In the genomic region with DNA sequence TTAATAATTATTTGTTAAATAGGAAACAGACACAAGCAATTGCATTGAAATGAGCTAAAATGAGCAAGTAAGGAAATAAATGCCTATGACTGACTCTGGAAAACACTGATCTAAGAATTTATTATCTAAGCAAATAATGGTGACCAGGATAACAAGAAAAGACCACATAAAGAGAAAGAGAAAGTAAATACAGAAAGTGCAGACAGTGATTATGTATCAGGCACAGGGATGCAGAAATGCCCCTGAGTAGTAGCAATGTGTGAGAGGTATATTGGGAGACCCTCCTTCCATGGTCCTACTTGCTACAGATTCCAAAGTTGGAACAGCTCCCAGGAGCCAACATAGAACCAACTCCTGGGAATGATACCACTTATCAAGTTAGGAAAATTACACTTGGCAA, we compare ENCODE assay signal across 23 cellular contexts. TPM values are rescaled to one million over a fixed set of nuclear protein-coding genes. Genes with fewer than 3 reads are reported as not detected.
DNase-seq lines count a peak whose midpoint lies in the region; ATAC-seq and TF ChIP-seq lines count a peak whose summit lies in the region.
"Had no signal": no experiment of that assay in that cellular context is flagged by ENCODE, and none has a peak within 500 bp of the region (broad histone marks: within the 10 kb centered on the region; RNA-seq: fewer than 3 reads in every experiment).

No MANE protein-coding gene starts in this region.

- H3K4me1 Mint-ChIP-seq in CD14-positive monocyte (peaks cover 20% of the 10 kb centered on the region), activated B cell treated with CpG ODN at 0.5 μM for 24 hours (peaks cover 47% of the 10 kb centered on the region)
- peaks cover 0 to 3% of the 10 kb centered on the region in 2 donors for H3K4me1 Mint-ChIP-seq in effector memory CD8-positive, alpha-beta T cell (ENCODE audit: low read depth in 2 of 2)

- ATAC-seq in IMR-90 (ENCODE audit: low read depth): peak; percentile 44; the same call in 1 of the 2 replicates
- ATAC-seq in activated B cell treated with CpG ODN at 0.5 μM for 24 hours (ENCODE audit: low read depth): no peak
- no peak for ATAC-seq in effector memory CD8-positive, alpha-beta T cell (replicated peaks)
- ATAC-seq in HG03442 (IDR thresholded peaks at IDR 0.05; ENCODE audit: unreplicated experiment): no peak
- ATAC-seq in GM18502 (IDR thresholded peaks at IDR 0.05; ENCODE audit: poor library complexity, unreplicated experiment): no peak

- H3K79me1 ChIP-seq in IMR-90 (ENCODE audit: low read depth in 1 of 2, low read length in 2 of 2): no peaks in the 10 kb centered on the region

- H2BK5ac ChIP-seq in IMR-90 (ENCODE audit: low read depth, low read length, poor library complexity, severe bottlenecking): no peak overlapping the region

- in situ Hi-C loops in IMR-90 (cut with MboI; ENCODE audit: low sequenced_read_pairs): no loop called here

- TF ChIP-seq CTCF in CD14-positive monocyte (IDR thresholded peaks at IDR 0.05) (no peak), IMR-90 (conservative IDR thresholded peaks at IDR 0.05; ENCODE audit: low read depth, low read length) (no peak), activated B cell treated with CpG ODN at 0.5 μM for 24 hours (IDR thresholded peaks at IDR 0.05) (no peak), neutrophil (IDR thresholded peaks at IDR 0.05) (no peak)

- DNase-seq in CD14-positive monocyte (ENCODE audit: low spot score) (no peak), IMR-90 (no peak), activated B cell treated with CpG ODN at 0.5 μM for 24 hours (no peak), occipital lobe (lab: John Stamatoyannopoulos, UW) (no peak)
- DNase-seq in effector memory CD8-positive, alpha-beta T cell: no peak
- DNase-seq: Calu3, DND-41, HCEC 1CT, Karpas-422, NCI-H1092 treated with DMSO at 0.1 percent for 48 hours, NCI-H1436, NCI-H187, NCI-H2081 treated with DMSO at 0.1 percent for 48 hours, NCI-H2171 treated with DMSO at 0.1 percent for 48 hours, NCI-H345, NCI-H510A treated with DMSO at 0.1 percent for 48 hours, Peyer's patch, SHP77 treated with DMSO at 0.1 percent for 48 hours had no signal

- dilution Hi-C loops in IMR-90 (cut with HindIII; ENCODE audit: low sequenced_read_pairs, unreplicated experiment): no loop called here

- H3K4me3 ChIP-seq in IMR-90 (ENCODE audit: insufficient read depth, low read depth, low read length): no peak overlapping the region
- H3K4me3 ChIP-seq in neutrophil (ENCODE audit: low read depth in 1 of 2, low read length in 1 of 2): no peak overlapping the region
- H3K4me3 ChIP-seq: Peyer's patch had no signal

- H2BK20ac ChIP-seq in IMR-90 (ENCODE audit: low read depth, low read length): no peak overlapping the region

- no peak overlapping the region for H3K4ac ChIP-seq in IMR-90 (ENCODE audit: low read depth, low read length)

- no peak overlapping the region for H3K9ac ChIP-seq in IMR-90 (ENCODE audit: low read depth, low read length)

- no peak overlapping the region for H2BK120ac ChIP-seq in IMR-90 (ENCODE audit: low read depth, low read length)

- H2AK9ac ChIP-seq in IMR-90 (replicated peaks; ENCODE audit: low read depth, low read length, poor library complexity): no peak overlapping the region

- H3K4me1 ChIP-seq in IMR-90 (ENCODE audit: control insufficient read depth, insufficient read depth, low read length): no peaks in the 10 kb centered on the region; the same call in 1 of the 2 replicates
- peaks cover 5 to 7% of the 10 kb centered on the region in 2 experiments for H3K4me1 ChIP-seq in neutrophil (ENCODE audit: control insufficient read depth in 1 of 2, insufficient read depth in 1 of 2, low read depth in 1 of 2, low read length in 1 of 2)
- H3K4me1 ChIP-seq: Peyer's patch had no signal

- no peak overlapping the region for H3K23ac ChIP-seq in IMR-90 (ENCODE audit: low read depth, low read length)

- no peak overlapping the region for H3K56ac ChIP-seq in IMR-90 (ENCODE audit: extremely low read depth, insufficient read depth, low read length)

- H3K18ac ChIP-seq in IMR-90 (ENCODE audit: low read depth, low read length): no peak overlapping the region

- intact Hi-C loops in CD14-positive monocyte (cut with micrococcal nuclease) (no loop called here), IMR-90 (cut with micrococcal nuclease) (no loop called here), activated B cell treated with CpG ODN at 0.5 μM for 24 hours (cut with micrococcal nuclease) (no loop called here)

- no peaks in the 10 kb centered on the region for H3K36me3 ChIP-seq in IMR-90 (ENCODE audit: control insufficient read depth, insufficient read depth, low read length)
- H3K36me3 ChIP-seq in neutrophil: no peaks in the 10 kb centered on the region
- H3K36me3 ChIP-seq: Peyer's patch had no signal

- H3K9me3 ChIP-seq in IMR-90 (ENCODE audit: control insufficient read depth, insufficient read depth, low read length): no peaks in the 10 kb centered on the region
- H3K9me3 ChIP-seq in neutrophil: no peaks in the 10 kb centered on the region
- H3K9me3 ChIP-seq: Peyer's patch had no signal

- no peaks in the 10 kb centered on the region for H4K20me1 ChIP-seq in IMR-90 (ENCODE audit: insufficient read depth, low read length)

- H3K27ac Mint-ChIP-seq in CD14-positive monocyte: peak overlapping the region in 4 of 7 donors; percentile 28 to 85 (median 41)
- H3K27ac Mint-ChIP-seq in activated B cell treated with CpG ODN at 0.5 μM for 24 hours: peak overlapping the region; percentile 46
- H3K27ac Mint-ChIP-seq in effector memory CD8-positive, alpha-beta T cell: no peak overlapping the region

- peak overlapping the region; percentile 80 for H3K4me2 ChIP-seq in IMR-90 (ENCODE audit: low read depth, low read length)

- peaks cover 4% of the 10 kb centered on the region; the same call in 1 of the 2 replicates for H3K9me1 ChIP-seq in IMR-90 (ENCODE audit: insufficient read depth, low read length)

- H3K27me3 ChIP-seq in IMR-90 (ENCODE audit: control insufficient read depth, insufficient read depth, low read length) (no peaks in the 10 kb centered on the region), neutrophil (no peaks in the 10 kb centered on the region)
- H3K27me3 ChIP-seq: Peyer's patch had no signal

- H4K91ac ChIP-seq in IMR-90 (ENCODE audit: insufficient read depth, low read depth, low read length): no peak overlapping the region

- no peak for TF ChIP-seq POLR2A in IMR-90 (IDR thresholded peaks at IDR 0.05; ENCODE audit: low read depth, low read length)

- POLR2A ChIA-PET in IMR-90 (lab: Charles Lee; ENCODE audit: unreplicated experiment) (no interaction called here), activated B cell treated with CpG ODN at 0.5 μM for 24 hours (lab: Charles Lee) (interaction anchor here (0.6 to 1.5 kb wide), 5 partner anchors 15 to 590 kb away, joined by 3 to 12 read pairs (median 5); no protein-coding TSS in a partner anchor)

- H2BK15ac ChIP-seq in IMR-90 (ENCODE audit: low read depth, low read length): no peak overlapping the region

- H2AK5ac ChIP-seq in IMR-90 (ENCODE audit: low read depth, low read length): no peak overlapping the region

- no peak overlapping the region for H2AFZ ChIP-seq in IMR-90 (replicated peaks; ENCODE audit: low read length, poor library complexity)

- H4K8ac ChIP-seq in IMR-90 (ENCODE audit: low read depth in 2 of 2, low read length in 2 of 2): no peak overlapping the region

- CTCF ChIA-PET in IMR-90 (lab: Yijun Ruan, JAX) (interaction anchor here (1.1 kb wide), 2 partner anchors 8 to 13 kb away, joined by 3 to 5 read pairs; no protein-coding TSS in a partner anchor), activated B cell treated with CpG ODN at 0.5 μM for 24 hours (lab: Charles Lee) (interaction anchor here (0.8 to 2.9 kb wide), 4 partner anchors 9 to 119 kb away, joined by 3 to 14 read pairs (median 5); no protein-coding TSS in a partner anchor)

- H3K36me3 Mint-ChIP-seq in CD14-positive monocyte (peaks cover 3% of the 10 kb centered on the region in 2 donors), activated B cell treated with CpG ODN at 0.5 μM for 24 hours (ENCODE audit: low read depth) (peaks cover 3% of the 10 kb centered on the region)
- H3K36me3 Mint-ChIP-seq in effector memory CD8-positive, alpha-beta T cell (ENCODE audit: insufficient read depth): no peaks in the 10 kb centered on the region

- no peak overlapping the region for H3K27ac ChIP-seq in IMR-90 (ENCODE audit: insufficient read depth, low read length)
- H3K27ac ChIP-seq in neutrophil: peak overlapping the region; percentile 53
- H3K27ac ChIP-seq: C4-2B, HL-60, Peyer's patch had no signal

- H3K27me3 Mint-ChIP-seq in CD14-positive monocyte (ENCODE audit: low read depth in 3 of 3): peaks cover 0 to 2% (median 1%) of the 10 kb centered on the region in 3 donors
- H3K27me3 Mint-ChIP-seq in activated B cell treated with CpG ODN at 0.5 μM for 24 hours: no peaks in the 10 kb centered on the region
- H3K27me3 Mint-ChIP-seq in effector memory CD8-positive, alpha-beta T cell: no peaks in the 10 kb centered on the region

- peak overlapping the region; percentile 11 to 45 for H3K4me3 Mint-ChIP-seq in CD14-positive monocyte
- peak overlapping the region; percentile 21 for H3K4me3 Mint-ChIP-seq in activated B cell treated with CpG ODN at 0.5 μM for 24 hours
- H3K4me3 Mint-ChIP-seq in effector memory CD8-positive, alpha-beta T cell: no peak overlapping the region

- H3K14ac ChIP-seq in IMR-90 (replicated peaks; ENCODE audit: low read depth, low read length): no peak overlapping the region

- no peak for TF ChIP-seq RAD21 in IMR-90 (IDR thresholded peaks at IDR 0.05; ENCODE audit: low read length)

- no TSS peak for BruUV-seq in IMR-90 (replicated peaks; lab: Mats Ljungman, UMichigan)

- no peak overlapping the region for H4K5ac ChIP-seq in IMR-90 (ENCODE audit: low read depth, low read length)

- H3K9me3 Mint-ChIP-seq in CD14-positive monocyte (peaks cover 0 to 2% (median 0%) of the 10 kb centered on the region in 7 donors), activated B cell treated with CpG ODN at 0.5 μM for 24 hours (no peaks in the 10 kb centered on the region)
- no peaks in the 10 kb centered on the region for H3K9me3 Mint-ChIP-seq in effector memory CD8-positive, alpha-beta T cell

RNA-seq across cellular contexts. Expression of gene MUTYH, which starts 33.3 kb away (rescaled TPM):
- polyA plus RNA-seq in CD14-positive monocyte: 1 to 10 TPM; 6.7 to 8.1 TPM
- total RNA-seq in IMR-90 (2012; rRNA removed): 8.9 and 9.1 TPM in 2 replicates
- polyA plus RNA-seq in IMR-90 (2012; rRNA removed): 14.3 and 14.6 TPM in 2 replicates
- polyA plus RNA-seq in IMR-90 (2012; cell fraction: cytosol; rRNA removed): 7.2 and 8.2 TPM in 2 replicates
- polyA plus RNA-seq in IMR-90 (2012; cell fraction: nucleus; rRNA removed; ENCODE audit: low replicate concordance): 43.0 and 103 TPM in 2 replicates
- 61.0 and 63.0 TPM in 2 replicates for total RNA-seq in activated B cell treated with CpG ODN at 0.5 μM for 24 hours
- 23.2 TPM for total RNA-seq in occipital lobe

RNA-seq across cellular contexts. Expression of gene TOE1, which starts 33.6 kb away (rescaled TPM):
- polyA plus RNA-seq in CD14-positive monocyte: 1 to 10 TPM; 3.9 to 5.8 TPM
- 18.6 and 18.9 TPM in 2 replicates for total RNA-seq in IMR-90 (2012; rRNA removed)
- 15.5 and 16.8 TPM in 2 replicates for polyA plus RNA-seq in IMR-90 (2012; rRNA removed)
- polyA plus RNA-seq in IMR-90 (2012; cell fraction: cytosol; rRNA removed): 9.0 and 11.3 TPM in 2 replicates
- polyA plus RNA-seq in IMR-90 (2012; cell fraction: nucleus; rRNA removed; ENCODE audit: low replicate concordance): 16.8 and 18.9 TPM in 2 replicates
- 24.6 and 25.3 TPM in 2 replicates for total RNA-seq in activated B cell treated with CpG ODN at 0.5 μM for 24 hours
- total RNA-seq in occipital lobe: 5.1 TPM

RNA-seq across cellular contexts. Expression of gene HPDL, which starts 46.9 kb away (rescaled TPM):
- polyA plus RNA-seq in CD14-positive monocyte: not detected
- total RNA-seq in IMR-90 (2012; rRNA removed): 0.54 and 0.56 TPM in 2 replicates
- polyA plus RNA-seq in IMR-90 (2012; rRNA removed): 1.1 and 1.5 TPM in 2 replicates
- polyA plus RNA-seq in IMR-90 (2012; cell fraction: cytosol; rRNA removed): 1.1 and 1.5 TPM in 2 replicates
- polyA plus RNA-seq in IMR-90 (2012; cell fraction: nucleus; rRNA removed; ENCODE audit: low replicate concordance): 0.44 and 1.0 TPM in 2 replicates
- 3.7 and 4.3 TPM in 2 replicates for total RNA-seq in activated B cell treated with CpG ODN at 0.5 μM for 24 hours
- total RNA-seq in occipital lobe: 0.62 TPM

Comparison
In these comparisons a context has a peak if more than half of its experiments do, and no peak if none do; other contexts are left out.
1. H3K27ac Mint-ChIP-seq: peak in CD14-positive monocyte (4 of 7) and activated B cell treated with CpG ODN at 0.5 μM for 24 hours (single experiment); none in effector memory CD8-positive, alpha-beta T cell (0 of 2).
2. H3K4me3 Mint-ChIP-seq: peak in CD14-positive monocyte (2 of 2) and activated B cell treated with CpG ODN at 0.5 μM for 24 hours (single experiment); none in effector memory CD8-positive, alpha-beta T cell (0 of 2).